Comparison of ENCODE assay signal across 12 cellular contexts in the genomic region with DNA sequence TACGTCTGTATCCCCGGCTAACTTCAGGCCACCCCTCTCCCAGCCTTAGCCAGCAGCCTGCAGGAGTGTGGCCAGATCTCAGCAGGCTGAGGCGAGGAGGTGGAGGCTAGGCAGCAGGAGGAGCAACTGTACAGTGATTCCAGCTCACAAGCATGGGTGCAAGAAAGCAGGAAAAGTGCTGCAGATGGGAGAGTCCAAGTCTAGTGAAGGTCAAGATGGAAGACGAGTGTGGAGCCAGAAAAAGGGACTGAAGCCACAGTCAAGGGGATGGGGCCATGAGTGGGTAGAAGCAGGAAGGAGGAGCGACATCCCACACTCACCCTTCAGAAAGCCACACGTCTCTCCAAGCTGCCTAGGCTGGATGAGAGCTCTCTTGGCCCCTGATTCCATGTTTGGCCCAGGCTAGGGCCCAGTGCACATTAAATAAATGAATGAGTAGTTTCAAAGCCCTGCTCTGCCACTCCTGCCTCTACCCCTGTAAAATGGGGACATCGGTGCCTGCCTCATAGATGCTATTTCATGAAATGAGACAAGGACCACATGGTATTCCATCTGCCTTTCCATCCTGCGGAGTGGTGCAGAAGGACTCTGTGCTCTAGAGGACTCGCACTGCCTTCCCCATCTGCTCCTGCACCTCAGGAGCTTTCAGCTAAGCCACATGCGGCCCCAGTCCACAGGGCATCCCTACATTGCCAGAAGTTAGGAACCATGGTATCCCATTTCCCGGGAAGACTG. TPM values are rescaled to one million over a fixed set of nuclear protein-coding genes. Genes with fewer than 3 reads are reported as not detected.
A peak's percentile ranks its signal among the peaks of the same experiment; 100 is the strongest.
DNase-seq lines count a peak whose midpoint lies in the region; ATAC-seq and TF ChIP-seq lines count a peak whose summit lies in the region.
"Had no signal": no experiment of that assay in that cellular context is flagged by ENCODE, and none has a peak within 500 bp of the region (broad histone marks: within the 10 kb centered on the region; RNA-seq: fewer than 3 reads in every experiment).

No MANE protein-coding gene starts in this region.

- no peak for ATAC-seq in HG02678 (IDR thresholded peaks at IDR 0.05; ENCODE audit: unreplicated experiment)

- peaks cover 4% of the 10 kb centered on the region for H3K4me1 Mint-ChIP-seq in endothelial cell (ENCODE audit: unreplicated experiment)

- H3F3A ChIP-seq in OCI-LY1 (ENCODE audit: insufficient read depth, low read length) = peaks cover 6% of the 10 kb centered on the region; the same call in 1 of the 2 replicates

- peaks cover 55% of the 10 kb centered on the region for H3K4me1 ChIP-seq in OCI-LY1 (ENCODE audit: insufficient read depth, low read length, severe bottlenecking)
- H3K4me1 ChIP-seq: SJCRH30 had no signal

- no peak overlapping the region for H3K27ac Mint-ChIP-seq in endothelial cell (ENCODE audit: unreplicated experiment)

- no peaks in the 10 kb centered on the region for H3K27me3 ChIP-seq in OCI-LY1 (ENCODE audit: insufficient read depth, low read length)
- H3K27me3 ChIP-seq: SJCRH30 had no signal

- no peak overlapping the region for H2AFZ ChIP-seq in OCI-LY1 (ENCODE audit: low read length)

- H3K27me3 Mint-ChIP-seq in endothelial cell (ENCODE audit: unreplicated experiment) = peaks cover 5% of the 10 kb centered on the region

- no peaks in the 10 kb centered on the region for H3K9me3 ChIP-seq in OCI-LY1 (ENCODE audit: low read length)
- H3K9me3 ChIP-seq: SJCRH30 had no signal

- H3K27ac ChIP-seq in OCI-LY1 (ENCODE audit: low read depth, low read length, poor library complexity, severe bottlenecking) (peak overlapping the region; percentile 59), cingulate gyrus (ENCODE audit: low read depth, low read length) (peak overlapping the region; percentile 29)
- H3K27ac ChIP-seq: SJCRH30 had no signal

- peaks cover 18% of the 10 kb centered on the region for H3K36me3 Mint-ChIP-seq in endothelial cell (ENCODE audit: low read depth, unreplicated experiment)

- DNase-seq in Ammon's horn (ENCODE audit: low spot score) (peak; percentile 64), D341Med (ENCODE audit: low spot score) (peak; percentile 22), endothelial cell (ENCODE audit: low spot score) (no peak), NCI-H345 treated with DMSO at 0.1 percent for 48 hours (lab: John Stamatoyannopoulos, UW; ENCODE audit: unreplicated experiment) (no peak)
- no peak for DNase-seq in activated CD4-positive, alpha-beta T cell treated with anti-CD3 and anti-CD28 coated beads, Interleukin-2, amount 50 U/mL, for 48 hours
- DNase-seq: effector CD8-positive, alpha-beta T cell; HCEC 1CT; kidney glomerular epithelial cell; SJCRH30 had no signal

- peaks cover 42% of the 10 kb centered on the region for H3K36me3 ChIP-seq in OCI-LY1 (ENCODE audit: insufficient read depth, low read length)

- peak overlapping the region; percentile 23; the same call in 1 of the 2 replicates for H3K4me2 ChIP-seq in OCI-LY1 (ENCODE audit: low read length)

- no peaks in the 10 kb centered on the region for H3K9me3 Mint-ChIP-seq in endothelial cell (ENCODE audit: unreplicated experiment)

- H3K9me2 ChIP-seq in OCI-LY1 (ENCODE audit: low read depth, low read length) = no peaks in the 10 kb centered on the region

- H3K9ac ChIP-seq in OCI-LY1 (ENCODE audit: low read length) = peak overlapping the region; percentile 4; the same call in 1 of the 2 replicates

- no peak overlapping the region for H3K4me3 ChIP-seq in OCI-LY1 (ENCODE audit: low read depth, low read length, poor library complexity, severe bottlenecking)
- H3K4me3 ChIP-seq: SJCRH30 had no signal

- no peak for TF ChIP-seq CTCF in OCI-LY1 (IDR thresholded peaks at IDR 0.05; ENCODE audit: low read length)
- TF ChIP-seq CTCF in endothelial cell (IDR thresholded peaks at IDR 0.05; ENCODE audit: unreplicated experiment) = no peak

- H3K79me2 ChIP-seq in OCI-LY1 (ENCODE audit: insufficient read depth, low read length) = peaks cover 4% of the 10 kb centered on the region; the same call in 1 of the 2 replicates

- no peak overlapping the region for H3K4me3 Mint-ChIP-seq in endothelial cell (ENCODE audit: unreplicated experiment)

- no peaks in the 10 kb centered on the region for H4K20me1 ChIP-seq in OCI-LY1 (ENCODE audit: insufficient read depth, low read length)

RNA-seq across cellular contexts. Expression of gene YDJC, which starts 2.9 kb away (rescaled TPM):
- 11.2 TPM for total RNA-seq in endothelial cell (ENCODE audit: unreplicated experiment)

RNA-seq across cellular contexts. Expression of gene CCDC116, which starts 5.7 kb away (rescaled TPM):
- total RNA-seq in endothelial cell (ENCODE audit: unreplicated experiment) = 0.36 TPM

RNA-seq across cellular contexts. Expression of gene SDF2L1, which starts 15.2 kb away (rescaled TPM):
- 32.4 TPM for total RNA-seq in endothelial cell (ENCODE audit: unreplicated experiment)

RNA-seq across cellular contexts. Expression of gene PPIL2, which starts 38.9 kb away (rescaled TPM):
- 31.9 TPM for total RNA-seq in endothelial cell (ENCODE audit: unreplicated experiment)

RNA-seq across cellular contexts. Expression of gene UBE2L3, which starts 59.4 kb away (rescaled TPM):
- total RNA-seq in endothelial cell (ENCODE audit: unreplicated experiment) = 62.2 TPM

Comparison
In these comparisons a context has a peak if more than half of its experiments do, and no peak if none do; other contexts are left out.
1. DNase-seq: peak in Ammon's horn (single experiment) and D341Med (single experiment); none in endothelial cell (single experiment), NCI-H345 treated with DMSO at 0.1 percent for 48 hours (single experiment) and activated CD4-positive, alpha-beta T cell treated with anti-CD3 and anti-CD28 coated beads, Interleukin-2, amount 50 U/mL, for 48 hours (0 of 2).